25 cellular contexts compared by ENCODE assay signal in genomic region chr2:190867832-190868231, GRCh38.
"Had no signal": no experiment of that assay in that cellular context is flagged by ENCODE, and none has a peak within 500 bp of the region (broad histone marks: within the 10 kb centered on the region; RNA-seq: fewer than 3 reads in every experiment).

No MANE protein-coding gene starts in this region.

- H3K4me1 ChIP-seq: neural progenitor cell, prostate gland, suprapubic skin had no signal

- ATAC-seq: activated CD8-positive, alpha-beta T cell treated with anti-CD3 and anti-CD28 coated beads for 36 hours; activated naive CD8-positive, alpha-beta T cell treated with anti-CD3 and anti-CD28 coated beads, Interleukin-2, amount 50 U/mL, for 24 hours; activated T-cell treated with anti-CD3 and anti-CD28 coated beads, Interleukin-2, amount 50 U/mL, for 4 hours; effector memory CD8-positive, alpha-beta T cell; natural killer cell; stimulated activated naive B cell treated with anti-CD40 and anti-IgM and Interleukin-4, amounts not matched to agents 10 μg/mL and 1 μg/mL and 100 μg/mL, for 72 hours had no signal

- H3K4me3 ChIP-seq: body of pancreas, neural progenitor cell, prostate gland, sigmoid colon, suprapubic skin had no signal

- DNase-seq: activated B cell treated with CpG ODN at 0.5 μM for 24 hours; activated CD4-positive, alpha-beta T cell treated with anti-CD3 and anti-CD28 coated beads, Interleukin-2, amount 50 U/mL, for 1 hour; activated CD8-positive, alpha-beta T cell treated with anti-CD3 and anti-CD28 coated beads for 36 hours; activated naive CD8-positive, alpha-beta T cell treated with anti-CD3 and anti-CD28 coated beads, Interleukin-2, amount 50 U/mL, for 24 hours; activated T-cell treated with anti-CD3 and anti-CD28 coated beads, Interleukin-2, amount 50 U/mL, for 4 hours; body of pancreas; cerebellar nuclear complex; cortex of kidney; effector memory CD8-positive, alpha-beta T cell; erythroblast; head of caudate nucleus; hippocampal formation; immature natural killer cell; natural killer cell; occipital lobe; retina; sigmoid colon; small intestine; stimulated activated CD4-positive, alpha-beta T cell treated with anti-CD3 and anti-CD28 coated beads, Interleukin-2, amount 100 ng/mL, for 24 hours; stimulated activated naive B cell treated with anti-CD40 and anti-IgM and Interleukin-4, amounts not matched to agents 10 μg/mL and 1 μg/mL and 100 μg/mL, for 72 hours; T-helper 1 cell; trophoblast cell had no signal

- H3K27ac ChIP-seq: body of pancreas, neural progenitor cell, prostate gland, suprapubic skin had no signal

- H3K4me2 ChIP-seq: neural progenitor cell had no signal

- H3K9me3 ChIP-seq: body of pancreas, prostate gland, sigmoid colon had no signal

- H3K36me3 ChIP-seq: neural progenitor cell, prostate gland, sigmoid colon, suprapubic skin had no signal

- H3K27me3 ChIP-seq: body of pancreas, neural progenitor cell, sigmoid colon, suprapubic skin had no signal

- H3K9ac ChIP-seq: neural progenitor cell had no signal
